In genomic region chr11:47408598-47409439, GRCh38 we compare ENCODE assay signal across 8 cellular contexts. TPM values are rescaled to one million over a fixed set of nuclear protein-coding genes. Genes with fewer than 3 reads are reported as not detected.
DNase-seq lines count a peak whose midpoint lies in the region.

No MANE protein-coding gene starts in this region.

- H3K9me3 ChIP-seq in skeletal muscle satellite cell (replicated peaks; ENCODE audit: low read length) = no peaks in the 10 kb centered on the region

- peak overlapping the region; percentile 95 for H3K4me2 ChIP-seq in skeletal muscle satellite cell (ENCODE audit: low read length)

- H3K36me3 ChIP-seq in skeletal muscle satellite cell (ENCODE audit: insufficient read depth, low read length) = peaks cover 28% of the 10 kb centered on the region

- DNase-seq in NCI-H2227 treated with DMSO at 0.1 percent for 48 hours (lab: John Stamatoyannopoulos, UW) (peak; percentile 23), NCI-H2227 (lab: John Stamatoyannopoulos, UW; ENCODE audit: unreplicated experiment) (no peak), astrocyte of the hippocampus (ENCODE audit: low read depth, low spot score) (peak; percentile 86), HUDEP-2 (lab: John Stamatoyannopoulos, UW; ENCODE audit: unreplicated experiment in 76 of 76) (no peak), NCI-H1048 (lab: John Stamatoyannopoulos, UW) (no peak)
- no peak for DNase-seq in Jurkat, Clone E6-1 (ENCODE audit: low read depth, low spot score)

- H3K4me1 ChIP-seq in skeletal muscle satellite cell (ENCODE audit: control insufficient read depth, insufficient read depth, low read length) = peaks cover 45% of the 10 kb centered on the region

- no peaks in the 10 kb centered on the region for H3K27me3 ChIP-seq in skeletal muscle satellite cell (ENCODE audit: control insufficient read depth, insufficient read depth, low read length)

- peak overlapping the region; percentile 96 for H3K9ac ChIP-seq in skeletal muscle satellite cell (ENCODE audit: low read depth, low read length)

- peak overlapping the region; percentile 68 for H3K4me3 ChIP-seq in Jurkat, Clone E6-1 (ENCODE audit: low read length)
- H3K4me3 ChIP-seq in iPS-11a (ENCODE audit: low read depth, low read length) = peak overlapping the region; percentile 74
- peak overlapping the region; percentile 89 for H3K4me3 ChIP-seq in skeletal muscle satellite cell (ENCODE audit: low read length)

RNA-seq across cellular contexts. Expression of gene SLC39A13, which starts 0.4 kb away (rescaled TPM):
- polyA plus RNA-seq in Jurkat, Clone E6-1 (2012; ENCODE audit: insufficient read depth, insufficient read length) = 21.0 TPM
- 54.8 and 58.1 TPM in 2 replicates for total RNA-seq in skeletal muscle satellite cell (2012; rRNA removed)

RNA-seq across cellular contexts. Expression of gene PSMC3, which starts 17.4 kb away (rescaled TPM):
- 274 TPM for polyA plus RNA-seq in Jurkat, Clone E6-1 (2012; ENCODE audit: insufficient read depth, insufficient read length)
- 162 and 194 TPM in 2 replicates for total RNA-seq in skeletal muscle satellite cell (2012; rRNA removed)

RNA-seq across cellular contexts. Expression of gene SPI1, which starts 30.5 kb away (rescaled TPM):
- not detected for polyA plus RNA-seq in Jurkat, Clone E6-1 (2012; ENCODE audit: insufficient read depth, insufficient read length)
- not detected in 2 replicates for total RNA-seq in skeletal muscle satellite cell (2012; rRNA removed)

RNA-seq across cellular contexts. Expression of gene RAPSN, which starts 40.1 kb away (rescaled TPM):
- not detected for polyA plus RNA-seq in Jurkat, Clone E6-1 (2012; ENCODE audit: insufficient read depth, insufficient read length)
- total RNA-seq in skeletal muscle satellite cell (2012; rRNA removed) = 0.76 and 10.3 TPM in 2 replicates

RNA-seq across cellular contexts. Expression of gene MYBPC3, which starts 56.3 kb away (rescaled TPM):
- not detected for polyA plus RNA-seq in Jurkat, Clone E6-1 (2012; ENCODE audit: insufficient read depth, insufficient read length)
- total RNA-seq in skeletal muscle satellite cell (2012; rRNA removed) = not detected in 2 replicates

Comparison
In these comparisons a context has a peak if more than half of its experiments do, and no peak if none do; other contexts are left out.
1. DNase-seq: peak in NCI-H2227 treated with DMSO at 0.1 percent for 48 hours (single experiment) and astrocyte of the hippocampus (single experiment); none in NCI-H2227 (single experiment), Jurkat, Clone E6-1 (single experiment), HUDEP-2 (0 of 76) and NCI-H1048 (single experiment).
2. Peak in every context shown above with its lines, with median percentiles within 50 percentile points of each other: H3K4me3 ChIP-seq.